17 cellular contexts compared by ENCODE assay signal in genomic region chr1:169308313-169309039, GRCh38. TPM values are rescaled to one million over a fixed set of nuclear protein-coding genes. Genes with fewer than 3 reads are reported as not detected.
DNase-seq lines count a peak whose midpoint lies in the region; ATAC-seq, FAIRE-seq and TF ChIP-seq lines count a peak whose summit lies in the region.
"Had no signal": no experiment of that assay in that cellular context is flagged by ENCODE, and none has a peak within 500 bp of the region (broad histone marks: within the 10 kb centered on the region; RNA-seq: fewer than 3 reads in every experiment).

No MANE protein-coding gene starts in this region.

- no peak overlapping the region for H3K23ac ChIP-seq in neuronal stem cell (ENCODE audit: low read depth, low read length, poor library complexity)

- no peak overlapping the region for H3K9ac ChIP-seq in neuronal stem cell (ENCODE audit: low read depth, low read length, poor library complexity)

- WGBS in neuronal stem cell (ENCODE audit: extremely low coverage in 2 of 2, insufficient read length in 2 of 2, insufficient replicate concordance in 1 of 2), 2 donors, result no CpG with 5 or more reads among the region's 2 CpGs

- H3K4me2 ChIP-seq in neuronal stem cell (ENCODE audit: insufficient read depth, low read length, poor library complexity, severe bottlenecking), result no peak overlapping the region

- no peak overlapping the region for H3K4ac ChIP-seq in neuronal stem cell (ENCODE audit: low read length)

- no peak for TF ChIP-seq POLR2A in Peyer's patch (IDR thresholded peaks at IDR 0.05)

- no peak overlapping the region for H4K91ac ChIP-seq in neuronal stem cell (ENCODE audit: low read depth, low read length, poor library complexity)

- H3K36me3 Mint-ChIP-seq in brain, result peaks cover 48% of the 10 kb centered on the region
- peaks cover 32% of the 10 kb centered on the region for H3K36me3 Mint-ChIP-seq in activated T-cell treated with anti-CD3 and anti-CD28 coated beads, Interleukin-2, amount 50 U/mL, for 4 hours (ENCODE audit: insufficient read depth)

- peak overlapping the region; percentile 44 for H2AFZ ChIP-seq in neuronal stem cell (ENCODE audit: low read length)

- H4K8ac ChIP-seq in neuronal stem cell (ENCODE audit: low read depth, low read length), result no peak overlapping the region

- peaks cover 2% of the 10 kb centered on the region for H3K27me3 Mint-ChIP-seq in brain
- H3K27me3 Mint-ChIP-seq in activated T-cell treated with anti-CD3 and anti-CD28 coated beads, Interleukin-2, amount 50 U/mL, for 4 hours (ENCODE audit: low read depth), result no peaks in the 10 kb centered on the region

- DNase-seq in GM19239 (ENCODE audit: insufficient read length, low spot score) (no peak), NCI-H2171 treated with DMSO at 0.1 percent for 48 hours (lab: John Stamatoyannopoulos, UW) (peak; percentile 66), neuronal stem cell (ENCODE audit: low spot score) (no peak), Peyer's patch (no peak), MV-4-11 (lab: John Stamatoyannopoulos, UW) (no peak)
- no peak for DNase-seq in activated T-cell treated with anti-CD3 and anti-CD28 coated beads, Interleukin-2, amount 50 U/mL, for 4 hours
- DNase-seq: NCI-H1105, NCI-H1694 treated with DMSO at 0.1 percent for 48 hours, NCI-H446 treated with DMSO at 0.1 percent for 48 hours, NCI-H748 treated with DMSO at 0.1 percent for 48 hours, T-helper 1 cell had no signal

- FAIRE-seq in GM19239 (lab: Jason Lieb, UNC), result peak; percentile 35

- no peak overlapping the region for H2BK5ac ChIP-seq in neuronal stem cell (ENCODE audit: low read length)

- H3K9me3 Mint-ChIP-seq in brain, result peaks cover 2 to 19% (median 16%) of the 10 kb centered on the region in 5 experiments
- H3K9me3 Mint-ChIP-seq in activated T-cell treated with anti-CD3 and anti-CD28 coated beads, Interleukin-2, amount 50 U/mL, for 4 hours, result no peaks in the 10 kb centered on the region

- no peak overlapping the region for H3K18ac ChIP-seq in neuronal stem cell (ENCODE audit: low read length)

- no peak overlapping the region for H2BK120ac ChIP-seq in neuronal stem cell (ENCODE audit: low read depth, low read length)

- no peaks in the 10 kb centered on the region for H3K9me3 ChIP-seq in neuronal stem cell (replicated peaks in 1 of 2; ENCODE audit: control insufficient read depth in 2 of 2, insufficient read depth in 1 of 2, low read depth in 1 of 2, low read length in 2 of 2)
- no peaks in the 10 kb centered on the region for H3K9me3 ChIP-seq in Peyer's patch

- H2BK12ac ChIP-seq in neuronal stem cell (ENCODE audit: low read length), result no peak overlapping the region

- no peak overlapping the region for H3K4me3 ChIP-seq in neuronal stem cell (ENCODE audit: low read length in 2 of 2)
- H3K4me3 ChIP-seq in Peyer's patch, result no peak overlapping the region
- H3K4me3 ChIP-seq: SK-N-MC had no signal

- H3K36me3 ChIP-seq in neuronal stem cell (replicated peaks in 1 of 2; ENCODE audit: control insufficient read depth in 2 of 2, insufficient read depth in 2 of 2, low read length in 2 of 2) (peaks cover 2 to 3% of the 10 kb centered on the region in 2 donors), Peyer's patch (no peaks in the 10 kb centered on the region)

- peak overlapping the region in 4 of 5 experiments; percentile 24 to 89 (median 56) for H3K27ac Mint-ChIP-seq in brain

- H3K27ac ChIP-seq in neuronal stem cell (replicated peaks; ENCODE audit: low read length) (no peak overlapping the region), Peyer's patch (no peak overlapping the region)
- H3K27ac ChIP-seq: C4-2B, SK-N-MC had no signal

- H2BK15ac ChIP-seq in neuronal stem cell (ENCODE audit: low read length), result no peak overlapping the region

- H3K79me1 ChIP-seq in neuronal stem cell (ENCODE audit: low read depth, low read length), result no peaks in the 10 kb centered on the region

- H3K4me3 Mint-ChIP-seq in brain, result no peak overlapping the region
- H3K4me3 Mint-ChIP-seq in activated T-cell treated with anti-CD3 and anti-CD28 coated beads, Interleukin-2, amount 50 U/mL, for 4 hours, result no peak overlapping the region

- no peak overlapping the region for H3K14ac ChIP-seq in neuronal stem cell (ENCODE audit: low read length)

- TF ChIP-seq CTCF in brain (conservative IDR thresholded peaks at IDR 0.05) (no peak), Peyer's patch (IDR thresholded peaks at IDR 0.05) (no peak)

- H3K4me1 Mint-ChIP-seq in brain, result peaks cover 44% of the 10 kb centered on the region
- H3K4me1 Mint-ChIP-seq in activated T-cell treated with anti-CD3 and anti-CD28 coated beads, Interleukin-2, amount 50 U/mL, for 4 hours (ENCODE audit: low read depth), result peaks cover 17% of the 10 kb centered on the region

- H2AK5ac ChIP-seq in neuronal stem cell (ENCODE audit: low read depth, low read length), result no peak overlapping the region

- peaks cover 1 to 12% of the 10 kb centered on the region in 2 donors for H3K4me1 ChIP-seq in neuronal stem cell (ENCODE audit: control insufficient read depth in 2 of 2, insufficient read depth in 1 of 2, low read depth in 1 of 2, low read length in 2 of 2)
- H3K4me1 ChIP-seq in Peyer's patch, result peaks cover 0 to 7% (median 0%) of the 10 kb centered on the region in 4 donors

- no peak for ATAC-seq in GM21576 (IDR thresholded peaks at IDR 0.05; ENCODE audit: unreplicated experiment)
- no peak for ATAC-seq in activated T-cell treated with anti-CD3 and anti-CD28 coated beads, Interleukin-2, amount 50 U/mL, for 4 hours
- ATAC-seq: Panc1, Right ventricle myocardium inferior had no signal

- H3K27me3 ChIP-seq in neuronal stem cell (ENCODE audit: control insufficient read depth in 3 of 3, insufficient read depth in 3 of 3, low read depth in 1 of 3, low read length in 3 of 3), result no peaks in the 10 kb centered on the region
- no peaks in the 10 kb centered on the region for H3K27me3 ChIP-seq in Peyer's patch

RNA-seq across cellular contexts. Expression of gene NME7, which starts 59.1 kb away (rescaled TPM):
- 19.9 TPM for polyA plus RNA-seq in brain (ENCODE audit: insufficient read depth, low read depth, low replicate concordance)
- polyA plus RNA-seq in neuronal stem cell (2013, experiment 1 of 2), result 87.7 TPM
- 86.8 TPM for polyA plus RNA-seq in neuronal stem cell (2013, experiment 2 of 2)
- total RNA-seq in Peyer's patch, result 10 to 100 TPM in 1 of 4 donors, 1 to 10 TPM in 3; 3.3 to 12.7 (median 4.6) TPM
- total RNA-seq in activated T-cell treated with anti-CD3 and anti-CD28 coated beads, Interleukin-2, amount 50 U/mL, for 4 hours, result 10 to 100 TPM in 2 of 3 donors, 1 to 10 TPM in 1; 9.0 to 18.5 (median 11.7) TPM

RNA-seq across cellular contexts. Expression of gene BLZF1, which starts 59.5 kb away (rescaled TPM):
- polyA plus RNA-seq in brain (ENCODE audit: insufficient read depth, low read depth, low replicate concordance), result 4.8 TPM
- 7.5 TPM for polyA plus RNA-seq in neuronal stem cell (2013, experiment 1 of 2)
- polyA plus RNA-seq in neuronal stem cell (2013, experiment 2 of 2), result 7.2 TPM
- total RNA-seq in Peyer's patch, result 10 to 100 TPM; 14.7 to 28.9 (median 20.3) TPM
- total RNA-seq in activated T-cell treated with anti-CD3 and anti-CD28 coated beads, Interleukin-2, amount 50 U/mL, for 4 hours, result 10 to 100 TPM in 2 of 3 donors, 1 to 10 TPM in 1; 7.2 to 11.2 (median 10.9) TPM
